ENCODE assay signal across 1 cellular context in genomic region chr7:158829021-158829341, GRCh38.
TF ChIP-seq lines count a peak whose summit lies in the region.

No MANE protein-coding gene starts in this region.

TF ChIP-seq in K562, 482 proteins besides CTCF, POLR2A, EP300 and RAD21 (continued from another document):
- TF ChIP-seq ZFP91 (CRISPR knock-in tag; IDR thresholded peaks at IDR 0.05) (0 out of 2 replicates have a peak, but pooled peaks have one; percentile 42), E2F5 (CRISPR knock-in tag; IDR thresholded peaks at IDR 0.05) (0 out of 2 replicates have a peak, but pooled peaks have one; percentile 38), HMGXB4 (CRISPR knock-in tag; IDR thresholded peaks at IDR 0.05) (peak; percentile 74; the same call in 1 of the 2 replicates), OTX1 (CRISPR knock-in tag; IDR thresholded peaks at IDR 0.05) (no peak), GABPB2 (CRISPR knock-in tag; conservative IDR thresholded peaks at IDR 0.05) (no peak), HBP1 (CRISPR knock-in tag; IDR thresholded peaks at IDR 0.05) (no peak), PHF20 (IDR thresholded peaks at IDR 0.05; ENCODE audit: partially characterized antibody) (peak; percentile 45), ZNF512 (tag; IDR thresholded peaks at IDR 0.05) (no peak), SIN3B (IDR thresholded peaks at IDR 0.05; ENCODE audit: low read depth) (0 out of 2 replicates have a peak, but pooled peaks have one; percentile 76), ZNF583 (CRISPR knock-in tag; IDR thresholded peaks at IDR 0.05) (0 out of 2 replicates have a peak, but pooled peaks have one; percentile 23), DMBX1 (CRISPR knock-in tag; IDR thresholded peaks at IDR 0.05; ENCODE audit: borderline replicate concordance) (peak; percentile 69; the same call in 1 of the 2 replicates), THAP7 (CRISPR knock-in tag; IDR thresholded peaks at IDR 0.05) (peak; percentile 48; the same call in 1 of the 2 replicates), HLTF (IDR thresholded peaks at IDR 0.05) (no peak), ZNF740 (CRISPR knock-in tag; IDR thresholded peaks at IDR 0.05) (0 out of 2 replicates have a peak, but pooled peaks have one; percentile 32), ZNF740 (tag; IDR thresholded peaks at IDR 0.05) (no peak), NONO (IDR thresholded peaks at IDR 0.05; ENCODE audit: low read depth in 2 of 2, low read length in 1 of 2) (peak in 1 of 2 experiments; percentile 74; a peak in 2 of 4 replicates), RUNX1 (IDR thresholded peaks at IDR 0.05; ENCODE audit: low read depth) (no peak), ZNF263 (CRISPR knock-in tag; IDR thresholded peaks at IDR 0.05; ENCODE audit: borderline replicate concordance) (peak; percentile 17; the same call in 1 of the 2 replicates), KLF1 (tag; IDR thresholded peaks at IDR 0.05) (no peak), SRF (CRISPR knock-in tag; IDR thresholded peaks at IDR 0.05) (no peak), NCOA1 (IDR thresholded peaks at IDR 0.05; ENCODE audit: low read depth) (no peak), ZFPM2 (CRISPR knock-in tag; IDR thresholded peaks at IDR 0.05) (no peak), ZBED1 (IDR thresholded peaks at IDR 0.05) (peak; percentile 39; the same call in 1 of the 2 replicates), E2F3 (CRISPR knock-in tag; IDR thresholded peaks at IDR 0.05) (no peak; the same call in 1 of the 2 replicates), SMAD4 (CRISPR knock-in tag; conservative IDR thresholded peaks at IDR 0.05) (no peak; the same call in 1 of the 2 replicates), MYC (IDR thresholded peaks at IDR 0.05; ENCODE audit: low read depth, low read length) (peak; percentile 6; the same call in 1 of the 2 replicates), MYC (CRISPR knock-in tag; IDR thresholded peaks at IDR 0.05; ENCODE audit: borderline replicate concordance, low read depth) (no peak), ZNF232 (CRISPR knock-in tag; IDR thresholded peaks at IDR 0.05) (no peak; the same call in 1 of the 2 replicates), CREBBP (IDR thresholded peaks at IDR 0.05; ENCODE audit: low read depth, low read length) (no peak), GATAD2A (IDR thresholded peaks at IDR 0.05) (peak; percentile 28; the same call in 1 of the 2 replicates), ETS1 (conservative IDR thresholded peaks at IDR 0.05; ENCODE audit: control insufficient read depth, low read depth, low read length) (peak; percentile 75), KDM5B (IDR thresholded peaks at IDR 0.05; ENCODE audit: insufficient replicate concordance, low read depth, low read length) (peak; percentile 14), TEAD4 (IDR thresholded peaks at IDR 0.05; ENCODE audit: low read length) (no peak), TEAD4 (CRISPR knock-in tag; IDR thresholded peaks at IDR 0.05; ENCODE audit: borderline replicate concordance) (peak; percentile 45; the same call in 1 of the 2 replicates), FOXP1 (CRISPR knock-in tag; IDR thresholded peaks at IDR 0.05) (peak; percentile 21), TFAP4 (CRISPR knock-in tag; IDR thresholded peaks at IDR 0.05; ENCODE audit: borderline replicate concordance) (peak; percentile 63), TSHZ1 (CRISPR knock-in tag; IDR thresholded peaks at IDR 0.05) (no peak), ZNF12 (CRISPR knock-in tag; IDR thresholded peaks at IDR 0.05) (no peak), RBM34 (IDR thresholded peaks at IDR 0.05; ENCODE audit: borderline replicate concordance, insufficient read depth, low read length) (no peak), THAP12 (CRISPR knock-in tag; IDR thresholded peaks at IDR 0.05) (peak; percentile 29; the same call in 1 of the 2 replicates)
TF ChIP-seq in K562: peak in this region for 44.
